In genomic region chr12:94712852-94713545, GRCh38 we compare ENCODE assay signal across 1 cellular context.
TF ChIP-seq lines count a peak whose summit lies in the region.

No MANE protein-coding gene starts in this region.

TF ChIP-seq in HepG2, 621 proteins besides CTCF, POLR2A, EP300 and RAD21 (continued from another document):
- no peak for TF ChIP-seq PBX3 (CRISPR knock-in tag; IDR thresholded peaks at IDR 0.05; ENCODE audit: borderline replicate concordance)
- TF ChIP-seq GMEB2 (CRISPR knock-in tag; IDR thresholded peaks at IDR 0.05; ENCODE audit: low read depth): no peak
- no peak for TF ChIP-seq ZNF710 (CRISPR knock-in tag; IDR thresholded peaks at IDR 0.05; ENCODE audit: borderline replicate concordance)
- TF ChIP-seq SNAI1 (CRISPR knock-in tag; IDR thresholded peaks at IDR 0.05; ENCODE audit: borderline replicate concordance): no peak
- TF ChIP-seq HOXA9 (CRISPR knock-in tag; IDR thresholded peaks at IDR 0.05; ENCODE audit: borderline replicate concordance): no peak
